ENCODE assay signal across 12 cellular contexts in the genomic region with DNA sequence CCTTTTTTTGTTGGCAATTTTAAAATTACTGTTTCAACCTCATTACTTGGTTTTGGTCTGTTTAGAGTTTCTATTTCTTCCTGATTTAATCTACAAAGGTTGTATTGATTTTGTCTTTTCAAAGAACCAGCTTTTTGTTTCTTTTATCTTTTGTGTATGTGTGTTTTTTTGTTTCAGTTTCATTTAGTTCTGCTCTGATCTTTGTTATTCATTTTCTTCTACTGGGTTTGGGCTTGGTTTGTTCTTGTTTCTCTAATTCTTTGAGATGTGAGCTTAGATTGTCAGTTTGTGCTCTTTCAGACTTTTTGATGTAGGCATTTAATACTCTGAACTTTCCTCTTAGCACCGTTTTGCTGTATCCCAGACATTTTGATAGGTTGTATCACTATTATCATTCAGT.
"Had no signal": no experiment of that assay in that cellular context is flagged by ENCODE, and none has a peak within 500 bp of the region (broad histone marks: within the 10 kb centered on the region; RNA-seq: fewer than 3 reads in every experiment).

No MANE protein-coding gene starts in this region.

- H3K4me3 ChIP-seq: gastroesophageal sphincter, left lung, testis had no signal

- H3K4me1 ChIP-seq: gastroesophageal sphincter, left lung, testis had no signal

- H3K9me3 ChIP-seq: testis had no signal

- H3K27ac Mint-ChIP-seq: memory B cell had no signal

- H3K27ac ChIP-seq: brain microvascular endothelial cell, gastroesophageal sphincter, left lung, testis had no signal

- H3K4me3 Mint-ChIP-seq: memory B cell had no signal

- H3K27me3 ChIP-seq: brain microvascular endothelial cell, gastroesophageal sphincter, testis had no signal

- H3K36me3 ChIP-seq: brain microvascular endothelial cell, gastroesophageal sphincter, left lung had no signal

- DNase-seq: activated CD4-positive, alpha-beta T cell treated with anti-CD3 and anti-CD28 coated beads for 4 hours; activated gamma-delta T cell treated with Interleukin-2 at 50 U/mL for 16 hours; brain microvascular endothelial cell; dermis blood vessel endothelial cell; islet precursor cell; left lung; stimulated activated CD4-positive, alpha-beta T cell treated with anti-CD3 and anti-CD28 coated beads, Interleukin-2, amount 100 ng/mL, for 48 hours; stimulated activated naive CD4-positive, alpha-beta T cell treated with Interleukin-2 at 50 U/mL for 16 hours; T1000; testis had no signal

- ATAC-seq: gastroesophageal sphincter, left lung had no signal
